In genomic region chr2:68252407-68253210, GRCh38 we compare ENCODE assay signal across 1 cellular context.
A peak's percentile ranks its signal among the peaks of the same experiment; 100 is the strongest.
TF ChIP-seq lines count a peak whose summit lies in the region.

Gene PPP3R1 (minus strand): TSS chr2:68252532. CDS start chr2:68252127, 405 bp downstream.

TF ChIP-seq in K562, 482 proteins besides CTCF, POLR2A, EP300 and RAD21 (continued from another document and continues in another):
- TF ChIP-seq ZNF318 (IDR thresholded peaks at IDR 0.05; ENCODE audit: borderline replicate concordance in 1 of 2, low read depth in 1 of 2) (no peak), THAP7 (CRISPR knock-in tag; IDR thresholded peaks at IDR 0.05) (peak; percentile 73; the same call in 1 of the 2 replicates), BRF1 (IDR thresholded peaks at IDR 0.05; ENCODE audit: borderline replicate concordance, extremely low read depth, insufficient read length) (no peak), YY1 (IDR thresholded peaks at IDR 0.05; ENCODE audit: borderline replicate concordance in 1 of 3, control insufficient read depth in 1 of 3, extremely low read depth in 1 of 3, insufficient read depth in 3 of 3, insufficient read length in 1 of 3, insufficient replicate concordance in 2 of 3, low read depth in 1 of 3, low read length in 2 of 3) (peak in 1 of 3 experiments; percentile 40), KAT2B (IDR thresholded peaks at IDR 0.05; ENCODE audit: low read depth, low read length) (no peak), CREB5 (CRISPR knock-in tag; IDR thresholded peaks at IDR 0.05) (no peak), ZBTB26 (CRISPR knock-in tag; IDR thresholded peaks at IDR 0.05) (peak; percentile 74; the same call in 1 of the 2 replicates), TFE3 (CRISPR knock-in tag; IDR thresholded peaks at IDR 0.05) (no peak), STAT5A (IDR thresholded peaks at IDR 0.05; ENCODE audit: borderline replicate concordance, low read length) (no peak; the same call in 1 of the 2 replicates), SPI1 (IDR thresholded peaks at IDR 0.05; ENCODE audit: borderline replicate concordance, low read depth, low read length) (peak; percentile 82), THRAP3 (IDR thresholded peaks at IDR 0.05; ENCODE audit: borderline replicate concordance) (no peak), CBFB (CRISPR knock-in tag; IDR thresholded peaks at IDR 0.05) (no peak), SMAD2 (IDR thresholded peaks at IDR 0.05; ENCODE audit: low read depth, low read length) (no peak), LEF1 (IDR thresholded peaks at IDR 0.05) (no peak), SMAD3 (CRISPR knock-in tag; conservative IDR thresholded peaks at IDR 0.05) (no peak), ZNF79 (CRISPR knock-in tag; IDR thresholded peaks at IDR 0.05; ENCODE audit: low read depth) (no peak), SFPQ (IDR thresholded peaks at IDR 0.05; ENCODE audit: low read depth, low read length) (no peak), BHLHE40 (IDR thresholded peaks at IDR 0.05; ENCODE audit: low read length) (peak; percentile 62), POLR2H (tag; IDR thresholded peaks at IDR 0.05; ENCODE audit: low read depth) (peak; percentile 72), NFYB (IDR thresholded peaks at IDR 0.05; ENCODE audit: extremely low read depth, insufficient read length) (no peak), TAF9B (IDR thresholded peaks at IDR 0.05; ENCODE audit: partially characterized antibody) (peak; percentile 48), E4F1 (CRISPR knock-in tag; IDR thresholded peaks at IDR 0.05; ENCODE audit: borderline replicate concordance) (no peak), KDM2B (CRISPR knock-in tag; IDR thresholded peaks at IDR 0.05) (no peak), MITF (IDR thresholded peaks at IDR 0.05) (peak; percentile 76), MBD2 (IDR thresholded peaks at IDR 0.05; ENCODE audit: borderline replicate concordance, low read depth) (peak; percentile 21), FOXA1 (IDR thresholded peaks at IDR 0.05; ENCODE audit: borderline replicate concordance) (no peak), HNRNPUL1 (IDR thresholded peaks at IDR 0.05; ENCODE audit: low read length) (no peak), ZNF668 (CRISPR knock-in tag; IDR thresholded peaks at IDR 0.05) (no peak), MEF2D (tag; conservative IDR thresholded peaks at IDR 0.05; ENCODE audit: low read depth) (no peak), HIVEP1 (CRISPR knock-in tag; IDR thresholded peaks at IDR 0.05) (no peak), ZNF274 (IDR thresholded peaks at IDR 0.05; ENCODE audit: borderline replicate concordance, low read depth, low read length) (no peak)
